9 cellular contexts compared by ENCODE assay signal in the genomic region with DNA sequence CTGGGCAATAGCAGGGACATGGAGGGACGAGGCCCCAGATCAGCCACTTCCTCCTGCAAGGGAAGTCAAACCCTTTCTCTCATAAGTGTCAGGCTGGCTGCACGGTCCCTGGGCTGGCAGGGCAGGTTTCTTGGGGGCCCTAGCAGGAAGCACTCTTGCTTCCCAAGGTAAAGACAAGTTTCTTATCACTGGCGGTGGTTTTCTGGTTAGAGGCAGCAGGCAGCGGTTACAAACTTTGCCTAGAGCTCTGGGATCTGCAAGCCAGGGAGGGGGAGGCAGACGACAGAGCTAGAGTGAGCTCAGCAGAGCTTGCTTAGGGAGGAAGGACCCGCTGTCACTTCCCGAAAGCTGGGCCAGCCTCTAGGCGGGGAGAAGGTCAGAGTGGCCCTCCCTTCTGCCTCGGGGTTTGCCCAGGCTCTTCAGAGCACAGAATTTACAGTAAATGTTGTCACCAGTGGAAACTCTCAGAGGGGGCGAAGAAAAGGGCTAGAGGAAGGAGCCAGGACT. TPM values are rescaled to one million over a fixed set of nuclear protein-coding genes. Genes with fewer than 3 reads are reported as not detected.
A peak's percentile ranks its signal among the peaks of the same experiment; 100 is the strongest.
DNase-seq lines count a peak whose midpoint lies in the region; ATAC-seq, FAIRE-seq and TF ChIP-seq lines count a peak whose summit lies in the region.
"Had no signal": no experiment of that assay in that cellular context is flagged by ENCODE, and none has a peak within 500 bp of the region (broad histone marks: within the 10 kb centered on the region; RNA-seq: fewer than 3 reads in every experiment).

No MANE protein-coding gene starts in this region.

- no peaks in the 10 kb centered on the region for H3K27me3 ChIP-seq in gastrocnemius medialis

- TF ChIP-seq RAD21 in A549 (conservative IDR thresholded peaks at IDR 0.05 in 1 of 2, IDR thresholded peaks at IDR 0.05 in 1 of 2): no peak

- TF ChIP-seq CTCF in A549 (IDR thresholded peaks at IDR 0.05): no peak
- TF ChIP-seq CTCF in fibroblast of pulmonary artery (IDR thresholded peaks at IDR 0.05; ENCODE audit: low read length, missing control alignments): no peak
- TF ChIP-seq CTCF in gastrocnemius medialis (IDR thresholded peaks at IDR 0.05 in 4 of 5, conservative IDR thresholded peaks at IDR 0.05 in 1 of 5): no peak

- peak overlapping the region; percentile 69 to 75 for H3K27ac ChIP-seq in A549
- peak overlapping the region in 2 of 4 donors; percentile 7 to 16 for H3K27ac ChIP-seq in gastrocnemius medialis

- 76% methylated on average over 10 of the region's 10 CpGs for WGBS in A549 (ENCODE audit: missing lambda C conversion rate)

- no peaks in the 10 kb centered on the region for H3K36me3 ChIP-seq in gastrocnemius medialis

- TF ChIP-seq POLR2A in A549 (IDR thresholded peaks at IDR 0.05; ENCODE audit: low read length) (no peak), gastrocnemius medialis (IDR thresholded peaks at IDR 0.05) (no peak)

- ATAC-seq in A549 (peak; percentile 18 to 23; a peak in 3 of 6 replicates), GM19328 (IDR thresholded peaks at IDR 0.05; ENCODE audit: unreplicated experiment) (peak; percentile 60), gastrocnemius medialis (peak; percentile 28 to 32)

- H3K4me1 Mint-ChIP-seq in IgD-negative memory B cell: peaks cover 30 to 46% (median 45%) of the 10 kb centered on the region in 3 donors

- CTCF ChIA-PET in A549 (lab: Yijun Ruan, JAX): interaction anchor here (1.0 to 5.6 kb wide), 4 partner anchors 19 to 53 kb away, joined by 3 to 27 read pairs (median 5); no protein-coding TSS in a partner anchor

- peak overlapping the region; percentile 60 to 91 (median 78) for H3K4me3 Mint-ChIP-seq in IgD-negative memory B cell

- H3K4me3 ChIP-seq in A549 (no peak overlapping the region), fibroblast of pulmonary artery (replicated peaks; ENCODE audit: low read depth, low read length) (no peak overlapping the region), gastrocnemius medialis (no peak overlapping the region)

- TF ChIP-seq EP300 in A549 (IDR thresholded peaks at IDR 0.05): no peak

- POLR2A ChIA-PET in A549 (lab: Yijun Ruan, JAX): no interaction called here

- no peaks in the 10 kb centered on the region for H3K9me3 Mint-ChIP-seq in IgD-negative memory B cell

- 0 out of 3 replicates have a peak overlapping the region, but pooled peaks have one; percentile 55 for H3K4me2 ChIP-seq in A549

- H3K4me1 ChIP-seq in A549 (peaks cover 24% of the 10 kb centered on the region), gastrocnemius medialis (peaks cover 0 to 2% of the 10 kb centered on the region in 2 donors)

- in situ Hi-C loops in gastrocnemius medialis (cut with MboI; ENCODE audit: low sequenced_read_pairs in 4 of 4): no loop called here

- H3K9me3 ChIP-seq in A549 (no peaks in the 10 kb centered on the region), gastrocnemius medialis (no peaks in the 10 kb centered on the region)

- FAIRE-seq in A549 (lab: Jason Lieb, UNC): no peak

- H3K27me3 Mint-ChIP-seq in IgD-negative memory B cell: no peaks in the 10 kb centered on the region

- no peaks in the 10 kb centered on the region for H3K36me3 Mint-ChIP-seq in IgD-negative memory B cell

- DNase-seq in A549 (ENCODE audit: low read depth in 1 of 2, low spot score in 1 of 2) (no peak), fibroblast of pulmonary artery (ENCODE audit: low read depth) (peak; percentile 85), gastrocnemius medialis (peak in 1 of 2 donors; percentile 51), NCI-H2029 (lab: John Stamatoyannopoulos, UW) (no peak), NCI-H2196 (lab: John Stamatoyannopoulos, UW; ENCODE audit: unreplicated experiment) (no peak)
- peak; percentile 42 to 46 for DNase-seq in activated CD8-positive, alpha-beta memory T cell treated with anti-CD3 and anti-CD28 coated beads for 1 hour (ENCODE audit: extremely low read depth in 1 of 2, low read depth in 1 of 2)

- intact Hi-C loops in gastrocnemius medialis (cut with DNase I; ENCODE audit: low total_unique reads): no loop called here

- H3K27ac Mint-ChIP-seq in IgD-negative memory B cell: peak overlapping the region; percentile 83 to 96 (median 91)

TF ChIP-seq in A549, 52 proteins besides CTCF, POLR2A, EP300 and RAD21 (continues in another document):
- TF ChIP-seq NR3C1 (IDR thresholded peaks at IDR 0.05): no peak
- TF ChIP-seq NFE2L2 (conservative IDR thresholded peaks at IDR 0.05; ENCODE audit: low read length): no peak
- TF ChIP-seq, protein P1, sequence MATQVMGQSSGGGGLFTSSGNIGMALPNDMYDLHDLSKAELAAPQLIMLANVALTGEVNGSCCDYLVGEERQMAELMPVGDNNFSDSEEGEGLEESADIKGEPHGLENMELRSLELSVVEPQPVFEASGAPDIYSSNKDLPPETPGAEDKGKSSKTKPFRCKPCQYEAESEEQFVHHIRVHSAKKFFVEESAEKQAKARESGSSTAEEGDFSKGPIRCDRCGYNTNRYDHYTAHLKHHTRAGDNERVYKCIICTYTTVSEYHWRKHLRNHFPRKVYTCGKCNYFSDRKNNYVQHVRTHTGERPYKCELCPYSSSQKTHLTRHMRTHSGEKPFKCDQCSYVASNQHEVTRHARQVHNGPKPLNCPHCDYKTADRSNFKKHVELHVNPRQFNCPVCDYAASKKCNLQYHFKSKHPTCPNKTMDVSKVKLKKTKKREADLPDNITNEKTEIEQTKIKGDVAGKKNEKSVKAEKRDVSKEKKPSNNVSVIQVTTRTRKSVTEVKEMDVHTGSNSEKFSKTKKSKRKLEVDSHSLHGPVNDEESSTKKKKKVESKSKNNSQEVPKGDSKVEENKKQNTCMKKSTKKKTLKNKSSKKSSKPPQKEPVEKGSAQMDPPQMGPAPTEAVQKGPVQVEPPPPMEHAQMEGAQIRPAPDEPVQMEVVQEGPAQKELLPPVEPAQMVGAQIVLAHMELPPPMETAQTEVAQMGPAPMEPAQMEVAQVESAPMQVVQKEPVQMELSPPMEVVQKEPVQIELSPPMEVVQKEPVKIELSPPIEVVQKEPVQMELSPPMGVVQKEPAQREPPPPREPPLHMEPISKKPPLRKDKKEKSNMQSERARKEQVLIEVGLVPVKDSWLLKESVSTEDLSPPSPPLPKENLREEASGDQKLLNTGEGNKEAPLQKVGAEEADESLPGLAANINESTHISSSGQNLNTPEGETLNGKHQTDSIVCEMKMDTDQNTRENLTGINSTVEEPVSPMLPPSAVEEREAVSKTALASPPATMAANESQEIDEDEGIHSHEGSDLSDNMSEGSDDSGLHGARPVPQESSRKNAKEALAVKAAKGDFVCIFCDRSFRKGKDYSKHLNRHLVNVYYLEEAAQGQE (IDR thresholded peaks at IDR 0.05): no peak
- TF ChIP-seq ESRRA (IDR thresholded peaks at IDR 0.05; ENCODE audit: borderline replicate concordance, low read length): no peak
- TF ChIP-seq, protein P2, sequence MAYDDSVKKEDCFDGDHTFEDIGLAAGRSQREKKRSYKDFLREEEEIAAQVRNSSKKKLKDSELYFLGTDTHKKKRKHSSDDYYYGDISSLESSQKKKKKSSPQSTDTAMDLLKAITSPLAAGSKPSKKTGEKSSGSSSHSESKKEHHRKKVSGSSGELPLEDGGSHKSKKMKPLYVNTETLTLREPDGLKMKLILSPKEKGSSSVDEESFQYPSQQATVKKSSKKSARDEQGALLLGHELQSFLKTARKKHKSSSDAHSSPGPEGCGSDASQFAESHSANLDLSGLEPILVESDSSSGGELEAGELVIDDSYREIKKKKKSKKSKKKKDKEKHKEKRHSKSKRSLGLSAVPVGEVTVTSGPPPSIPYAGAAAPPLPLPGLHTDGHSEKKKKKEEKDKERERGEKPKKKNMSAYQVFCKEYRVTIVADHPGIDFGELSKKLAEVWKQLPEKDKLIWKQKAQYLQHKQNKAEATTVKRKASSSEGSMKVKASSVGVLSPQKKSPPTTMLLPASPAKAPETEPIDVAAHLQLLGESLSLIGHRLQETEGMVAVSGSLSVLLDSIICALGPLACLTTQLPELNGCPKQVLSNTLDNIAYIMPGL (CRISPR knock-in tag; IDR thresholded peaks at IDR 0.05; ENCODE audit: borderline replicate concordance): no peak
- no peak for TF ChIP-seq HEYL (CRISPR knock-in tag; IDR thresholded peaks at IDR 0.05)
- no peak for TF ChIP-seq NPAS2 (CRISPR knock-in tag; IDR thresholded peaks at IDR 0.05; ENCODE audit: borderline replicate concordance)
- TF ChIP-seq ZSCAN20 (CRISPR knock-in tag; IDR thresholded peaks at IDR 0.05): no peak
- no peak for TF ChIP-seq HOXB5 (CRISPR knock-in tag; IDR thresholded peaks at IDR 0.05)
- no peak for TF ChIP-seq CEBPB (IDR thresholded peaks at IDR 0.05)
- TF ChIP-seq, protein P3, sequence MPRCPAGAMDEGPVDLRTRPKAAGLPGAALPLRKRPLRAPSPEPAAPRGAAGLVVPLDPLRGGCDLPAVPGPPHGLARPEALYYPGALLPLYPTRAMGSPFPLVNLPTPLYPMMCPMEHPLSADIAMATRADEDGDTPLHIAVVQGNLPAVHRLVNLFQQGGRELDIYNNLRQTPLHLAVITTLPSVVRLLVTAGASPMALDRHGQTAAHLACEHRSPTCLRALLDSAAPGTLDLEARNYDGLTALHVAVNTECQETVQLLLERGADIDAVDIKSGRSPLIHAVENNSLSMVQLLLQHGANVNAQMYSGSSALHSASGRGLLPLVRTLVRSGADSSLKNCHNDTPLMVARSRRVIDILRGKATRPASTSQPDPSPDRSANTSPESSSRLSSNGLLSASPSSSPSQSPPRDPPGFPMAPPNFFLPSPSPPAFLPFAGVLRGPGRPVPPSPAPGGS (IDR thresholded peaks at IDR 0.05): no peak
- no peak for TF ChIP-seq CHD4 (IDR thresholded peaks at IDR 0.05; ENCODE audit: borderline replicate concordance)
- TF ChIP-seq CBX2 (IDR thresholded peaks at IDR 0.05; ENCODE audit: borderline replicate concordance, low read depth): no peak
- TF ChIP-seq FOSB (CRISPR knock-in tag; IDR thresholded peaks at IDR 0.05): no peak
- no peak for TF ChIP-seq RNF2 (IDR thresholded peaks at IDR 0.05; ENCODE audit: borderline replicate concordance, low read depth)
- no peak for TF ChIP-seq KDM1A (IDR thresholded peaks at IDR 0.05; ENCODE audit: low read depth)

RNA-seq across cellular contexts. Expression of a gene that starts 20.4 kb away (rescaled TPM):
- polyA plus RNA-seq in A549 (2011; rRNA removed) (not detected in 2 replicates), A549 (2017; fragmentation: RNase III; extraction: RNeasy Plus Mini Kit Qiagen cat#74134 plus additional on column Dnase treatment) (not detected in 3 replicates), IgD-negative memory B cell (21.9 TPM)
- polyA plus RNA-seq in A549 (2012; cell fraction: cytosol; rRNA removed): 0.05 TPM in 1 of 2 replicates, not detected in the other
- not detected in 2 replicates for polyA plus RNA-seq in A549 (2012; cell fraction: nucleus; rRNA removed)
- not detected in 2 replicates for polyA minus RNA-seq in A549 (2011; rRNA and poly(A)+ RNA removed)
- total RNA-seq in gastrocnemius medialis: 1 to 10 TPM in 2 of 4 donors, under 1 TPM in 2; 0.36 to 5.2 (median 1.1) TPM
- polyA plus RNA-seq: BJ had no signal

RNA-seq across cellular contexts. Expression of a gene that starts 35.8 kb away (rescaled TPM):
- polyA plus RNA-seq in A549 (2011; rRNA removed) (3.8 and 4.7 TPM in 2 replicates), A549 (2017; fragmentation: RNase III; extraction: RNeasy Plus Mini Kit Qiagen cat#74134 plus additional on column Dnase treatment) (3.1 to 3.9 TPM (median 3.6 TPM) in 3 replicates), IgD-negative memory B cell (0.29 TPM)
- 1.4 and 1.9 TPM in 2 replicates for polyA plus RNA-seq in A549 (2012; cell fraction: cytosol; rRNA removed)
- 2.8 and 3.2 TPM in 2 replicates for polyA plus RNA-seq in A549 (2012; cell fraction: nucleus; rRNA removed)
- polyA minus RNA-seq in A549 (2011; rRNA and poly(A)+ RNA removed): 4.6 and 6.8 TPM in 2 replicates
- total RNA-seq in gastrocnemius medialis: 10 to 100 TPM in 3 of 4 donors, 1 to 10 TPM in 1; 5.1 to 65.5 (median 14.5) TPM

Comparison
In these comparisons a context has a peak if more than half of its experiments do, and no peak if none do; other contexts are left out.
1. DNase-seq: peak in activated CD8-positive, alpha-beta memory T cell treated with anti-CD3 and anti-CD28 coated beads for 1 hour (2 of 2) and fibroblast of pulmonary artery (single experiment); none in A549 (0 of 2), NCI-H2029 (single experiment) and NCI-H2196 (single experiment).
2. RNA of a gene that starts 20.4 kb away (polyA plus RNA-seq): 21.9 TPM in IgD-negative memory B cell (single experiment); 0.05 TPM in A549; every median in the first group is over 10 times any median in the second.
3. Peak in every context shown above with its lines, with median percentiles within 50 percentile points of each other: ATAC-seq.